ENCODE assay signal across 1 cellular context in the genomic region with DNA sequence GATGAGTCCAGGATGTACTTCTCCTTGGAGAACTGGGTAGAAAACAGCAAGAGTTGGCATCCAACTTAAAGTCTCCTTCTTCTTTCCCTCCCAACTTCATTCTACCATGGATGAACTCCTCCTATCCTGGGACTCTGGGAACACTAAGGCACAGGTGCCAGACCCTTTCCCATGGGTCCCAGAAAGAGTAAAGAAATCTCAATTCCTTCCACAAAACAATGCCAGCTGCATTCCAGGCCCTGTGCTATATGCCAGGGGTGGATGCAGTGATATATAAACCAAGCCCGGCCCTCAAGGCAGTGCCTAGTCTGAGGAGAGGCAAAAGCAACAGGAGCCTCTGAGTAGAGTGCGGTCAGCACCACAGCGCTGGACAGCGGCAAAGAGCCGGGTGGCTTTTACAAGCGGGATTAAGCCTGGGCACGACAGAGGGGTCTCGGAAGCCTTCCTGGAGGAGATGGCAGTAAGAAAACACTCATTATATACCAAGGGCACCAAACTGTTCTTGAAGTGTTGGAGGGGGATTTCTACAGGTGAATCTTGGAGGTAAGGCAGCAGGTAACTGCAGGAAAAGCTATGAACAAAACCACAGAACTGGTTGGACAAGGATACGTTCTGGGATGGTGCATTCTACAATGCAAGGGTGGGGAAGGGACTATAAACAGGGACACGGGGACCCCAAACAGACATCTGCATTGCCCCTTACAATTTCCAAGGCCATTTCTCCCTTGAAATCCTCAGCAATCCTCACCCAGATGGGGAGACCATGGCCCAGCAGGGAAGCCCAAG.
TF ChIP-seq lines count a peak whose summit lies in the region.

No MANE protein-coding gene starts in this region.

TF ChIP-seq in endothelial cell of umbilical vein, 7 proteins besides CTCF, POLR2A, EP300 and RAD21:
- no peak for TF ChIP-seq FOS (IDR thresholded peaks at IDR 0.05; ENCODE audit: borderline replicate concordance, insufficient read depth, low read length)
- TF ChIP-seq, protein P1, sequence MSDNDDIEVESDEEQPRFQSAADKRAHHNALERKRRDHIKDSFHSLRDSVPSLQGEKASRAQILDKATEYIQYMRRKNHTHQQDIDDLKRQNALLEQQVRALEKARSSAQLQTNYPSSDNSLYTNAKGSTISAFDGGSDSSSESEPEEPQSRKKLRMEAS (IDR thresholded peaks at IDR 0.05; ENCODE audit: insufficient read depth, insufficient read length): no peak
- no peak for TF ChIP-seq POLR2AphosphoS5 (IDR thresholded peaks at IDR 0.05; ENCODE audit: insufficient read depth, low read depth, low read length)
- TF ChIP-seq MYC (IDR thresholded peaks at IDR 0.05; ENCODE audit: low read depth, low read length): no peak
- no peak for TF ChIP-seq EZH2 (IDR thresholded peaks at IDR 0.05; ENCODE audit: borderline replicate concordance, low read depth, low read length, severe bottlenecking)
- TF ChIP-seq JUN (IDR thresholded peaks at IDR 0.05; ENCODE audit: borderline replicate concordance, insufficient read depth, insufficient read length, low read depth): no peak
- TF ChIP-seq GATA2 (IDR thresholded peaks at IDR 0.05; ENCODE audit: insufficient read depth, insufficient read length, low read depth, low read length): no peak
TF ChIP-seq in endothelial cell of umbilical vein: peak in this region for 0.
